ENCODE assay signal across 9 cellular contexts in the genomic region with DNA sequence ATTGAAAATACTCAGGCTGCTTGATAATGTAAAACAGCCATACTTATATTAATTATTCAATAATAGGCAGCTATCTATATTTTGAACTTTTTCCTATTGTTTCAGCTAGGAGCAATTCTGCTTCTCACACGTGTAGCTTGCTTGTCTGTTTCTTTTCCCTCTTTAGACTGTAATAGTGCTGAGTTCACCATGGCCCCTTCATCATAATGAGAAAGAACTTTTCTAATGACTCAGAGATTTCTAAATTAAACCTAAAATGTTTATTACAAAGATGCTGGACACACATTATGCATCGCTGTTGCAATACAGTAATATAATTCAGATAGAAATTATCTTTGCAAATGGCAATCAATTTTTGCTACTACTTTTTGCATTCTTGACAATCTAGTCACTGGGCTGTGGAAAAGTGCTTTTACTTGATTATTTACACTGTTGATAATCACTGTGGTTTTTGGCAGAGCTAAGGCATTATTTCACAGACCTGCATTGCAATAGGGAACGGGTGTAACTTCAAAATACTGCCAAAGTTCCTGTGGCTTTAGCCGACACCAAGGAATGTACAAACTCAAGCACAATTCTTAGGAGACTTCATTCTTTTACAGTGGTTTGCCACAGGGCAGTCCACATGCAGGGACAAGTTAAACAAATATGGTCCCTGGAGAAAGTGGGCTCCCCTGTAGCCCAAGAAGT.
DNase-seq lines count a peak whose midpoint lies in the region; ATAC-seq lines count a peak whose summit lies in the region.
"Had no signal": no experiment of that assay in that cellular context is flagged by ENCODE, and none has a peak within 500 bp of the region (broad histone marks: within the 10 kb centered on the region; RNA-seq: fewer than 3 reads in every experiment).

No MANE protein-coding gene starts in this region.

- peaks cover under 1% of the 10 kb centered on the region for H3K36me3 Mint-ChIP-seq in activated CD4-positive, alpha-beta T cell treated with anti-CD3 and anti-CD28 coated beads, Interleukin-2, amount 10 ng/mL, durations not matched to agents 7 days and 5 days (ENCODE audit: low read depth)
- H3K36me3 Mint-ChIP-seq in activated T-cell treated with anti-CD3 and anti-CD28 coated beads, Interleukin-2, amount 50 U/mL, for 4 hours (ENCODE audit: insufficient read depth), result no peaks in the 10 kb centered on the region
- H3K36me3 Mint-ChIP-seq in stimulated activated effector memory CD8-positive, alpha-beta T cell treated with anti-CD3 and anti-CD28 coated beads, Interleukin-12 subunit alpha, Interleukin-12 subunit beta, amount 100 ng/mL, for 72 hours, result no peaks in the 10 kb centered on the region

- CTCF ChIA-PET in activated CD4-positive, alpha-beta T cell treated with anti-CD3 and anti-CD28 coated beads, Interleukin-2, amount 10 ng/mL, durations not matched to agents 7 days and 5 days (lab: Charles Lee), result no interaction called here

- peak; percentile 96 for ATAC-seq in sciatic nerve
- no peak for ATAC-seq in stimulated activated naive CD8-positive, alpha-beta T cell treated with anti-CD3 and anti-CD28 coated beads, Interleukin-15, Interleukin-2, amounts not matched to agents 100 U/mL and 50 U/mL, for 24 hours
- no peak for ATAC-seq in activated T-cell treated with anti-CD3 and anti-CD28 coated beads, Interleukin-2, amount 50 U/mL, for 4 hours
- ATAC-seq in stimulated activated effector memory CD8-positive, alpha-beta T cell treated with anti-CD3 and anti-CD28 coated beads, Interleukin-12 subunit alpha, Interleukin-12 subunit beta, amount 100 ng/mL, for 72 hours, result no peak

- no peaks in the 10 kb centered on the region for H3K4me1 Mint-ChIP-seq in activated CD4-positive, alpha-beta T cell treated with anti-CD3 and anti-CD28 coated beads, Interleukin-2, amount 10 ng/mL, durations not matched to agents 7 days and 5 days
- H3K4me1 Mint-ChIP-seq in activated T-cell treated with anti-CD3 and anti-CD28 coated beads, Interleukin-2, amount 50 U/mL, for 4 hours (ENCODE audit: low read depth), result peaks cover 1% of the 10 kb centered on the region
- H3K4me1 Mint-ChIP-seq in stimulated activated effector memory CD8-positive, alpha-beta T cell treated with anti-CD3 and anti-CD28 coated beads, Interleukin-12 subunit alpha, Interleukin-12 subunit beta, amount 100 ng/mL, for 72 hours, result no peaks in the 10 kb centered on the region

- peaks cover 3% of the 10 kb centered on the region for H3K9me3 Mint-ChIP-seq in activated CD4-positive, alpha-beta T cell treated with anti-CD3 and anti-CD28 coated beads, Interleukin-2, amount 10 ng/mL, durations not matched to agents 7 days and 5 days
- no peaks in the 10 kb centered on the region for H3K9me3 Mint-ChIP-seq in activated T-cell treated with anti-CD3 and anti-CD28 coated beads, Interleukin-2, amount 50 U/mL, for 4 hours
- no peaks in the 10 kb centered on the region for H3K9me3 Mint-ChIP-seq in stimulated activated effector memory CD8-positive, alpha-beta T cell treated with anti-CD3 and anti-CD28 coated beads, Interleukin-12 subunit alpha, Interleukin-12 subunit beta, amount 100 ng/mL, for 72 hours

- H3K27me3 Mint-ChIP-seq in activated CD4-positive, alpha-beta T cell treated with anti-CD3 and anti-CD28 coated beads, Interleukin-2, amount 10 ng/mL, durations not matched to agents 7 days and 5 days, result no peaks in the 10 kb centered on the region
- no peaks in the 10 kb centered on the region for H3K27me3 Mint-ChIP-seq in activated T-cell treated with anti-CD3 and anti-CD28 coated beads, Interleukin-2, amount 50 U/mL, for 4 hours (ENCODE audit: low read depth)

- no peak overlapping the region for H3K4me3 Mint-ChIP-seq in activated CD4-positive, alpha-beta T cell treated with anti-CD3 and anti-CD28 coated beads, Interleukin-2, amount 10 ng/mL, durations not matched to agents 7 days and 5 days
- H3K4me3 Mint-ChIP-seq in activated T-cell treated with anti-CD3 and anti-CD28 coated beads, Interleukin-2, amount 50 U/mL, for 4 hours, result no peak overlapping the region
- no peak overlapping the region for H3K4me3 Mint-ChIP-seq in stimulated activated effector memory CD8-positive, alpha-beta T cell treated with anti-CD3 and anti-CD28 coated beads, Interleukin-12 subunit alpha, Interleukin-12 subunit beta, amount 100 ng/mL, for 72 hours

- POLR2A ChIA-PET in activated CD4-positive, alpha-beta T cell treated with anti-CD3 and anti-CD28 coated beads, Interleukin-2, amount 10 ng/mL, durations not matched to agents 7 days and 5 days (lab: Charles Lee), result no interaction called here

- intact Hi-C loops in sciatic nerve (cut with DNase I), result no loop called here

- DNase-seq in ELR (ENCODE audit: low read depth) (peak; percentile 89), SW 1271 (lab: John Stamatoyannopoulos, UW) (peak; percentile 38 to 84), glomerular visceral epithelial cell (ENCODE audit: extremely low spot score) (peak; percentile 96), sciatic nerve (ENCODE audit: low spot score) (no peak)
- DNase-seq in activated CD4-positive, alpha-beta T cell treated with anti-CD3 and anti-CD28 coated beads, Interleukin-2, amount 10 ng/mL, durations not matched to agents 7 days and 5 days, result no peak
- DNase-seq in stimulated activated naive CD8-positive, alpha-beta T cell treated with anti-CD3 and anti-CD28 coated beads, Interleukin-15, Interleukin-2, amounts not matched to agents 100 U/mL and 50 U/mL, for 24 hours, result no peak
- no peak for DNase-seq in activated T-cell treated with anti-CD3 and anti-CD28 coated beads, Interleukin-2, amount 50 U/mL, for 4 hours
- no peak for DNase-seq in stimulated activated effector memory CD8-positive, alpha-beta T cell treated with anti-CD3 and anti-CD28 coated beads, Interleukin-12 subunit alpha, Interleukin-12 subunit beta, amount 100 ng/mL, for 72 hours (ENCODE audit: low spot score in 2 of 2)
- DNase-seq: stimulated activated CD4-positive, alpha-beta T cell treated with anti-CD3 and anti-CD28 coated beads, Interleukin-15, amount 100 ng/mL, for 24 hours had no signal

- H3K27ac Mint-ChIP-seq in activated CD4-positive, alpha-beta T cell treated with anti-CD3 and anti-CD28 coated beads, Interleukin-2, amount 10 ng/mL, durations not matched to agents 7 days and 5 days, result no peak overlapping the region
- no peak overlapping the region for H3K27ac Mint-ChIP-seq in stimulated activated effector memory CD8-positive, alpha-beta T cell treated with anti-CD3 and anti-CD28 coated beads, Interleukin-12 subunit alpha, Interleukin-12 subunit beta, amount 100 ng/mL, for 72 hours

Comparison
In these comparisons a context has a peak if more than half of its experiments do, and no peak if none do; other contexts are left out.
1. DNase-seq: peak in ELR (single experiment), SW 1271 (2 of 2) and glomerular visceral epithelial cell (single experiment); none in sciatic nerve (single experiment), activated CD4-positive, alpha-beta T cell treated with anti-CD3 and anti-CD28 coated beads, Interleukin-2, amount 10 ng/mL, durations not matched to agents 7 days and 5 days (single experiment), stimulated activated naive CD8-positive, alpha-beta T cell treated with anti-CD3 and anti-CD28 coated beads, Interleukin-15, Interleukin-2, amounts not matched to agents 100 U/mL and 50 U/mL, for 24 hours (single experiment), activated T-cell treated with anti-CD3 and anti-CD28 coated beads, Interleukin-2, amount 50 U/mL, for 4 hours (single experiment) and stimulated activated effector memory CD8-positive, alpha-beta T cell treated with anti-CD3 and anti-CD28 coated beads, Interleukin-12 subunit alpha, Interleukin-12 subunit beta, amount 100 ng/mL, for 72 hours (0 of 2).